In the genomic region with DNA sequence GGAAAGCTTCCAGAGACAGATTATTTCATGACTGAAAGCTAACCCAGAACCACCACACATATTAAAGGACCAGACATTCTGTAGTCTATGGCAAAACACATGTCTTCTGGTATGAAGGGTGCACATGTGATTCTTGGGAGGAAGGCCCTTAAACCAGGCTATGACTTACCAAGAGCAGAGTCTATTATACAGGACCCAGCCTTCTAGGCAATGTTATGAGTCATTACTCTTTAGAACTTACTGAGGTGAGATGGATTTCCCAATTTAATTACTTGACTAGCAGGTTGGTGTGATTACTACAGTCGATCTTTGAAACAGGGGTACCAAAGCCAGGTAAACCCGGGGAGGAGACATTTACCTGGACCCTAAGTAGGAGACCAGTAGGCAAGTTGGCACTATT, we compare ENCODE assay signal across 17 cellular contexts.
DNase-seq lines count a peak whose midpoint lies in the region; ATAC-seq and TF ChIP-seq lines count a peak whose summit lies in the region.
"Had no signal": no experiment of that assay in that cellular context is flagged by ENCODE, and none has a peak within 500 bp of the region (broad histone marks: within the 10 kb centered on the region; RNA-seq: fewer than 3 reads in every experiment).

No MANE protein-coding gene starts in this region.

- POLR2A ChIA-PET in SK-N-SH (lab: Yijun Ruan, JAX): no interaction called here
- POLR2A ChIA-PET in OCI-LY7 (lab: Charles Lee): no interaction called here

- intact Hi-C loops in OCI-LY7 (cut with micrococcal nuclease; ENCODE audit: unreplicated experiment): no loop called here

- DNase-seq in SK-N-SH (no peak), epithelial cell of esophagus (ENCODE audit: low read depth) (peak; percentile 69), iris pigment epithelial cell (ENCODE audit: low read depth) (peak; percentile 3), OCI-LY7 (ENCODE audit: low spot score) (no peak), activated gamma-delta T cell treated with Interleukin-2 at 50 U/mL for 16 hours (no peak)
- DNase-seq in NK-92 treated with Interleukin-12 subunit alpha and Interleukin-12 subunit beta, amount 100 ng/mL, for 24 hours (lab: John Stamatoyannopoulos, UW): no peak
- DNase-seq: AML-193; CD4-positive, alpha-beta T cell; DMS153; DMS79; GDM1; GOT3; H9 had no signal

- TF ChIP-seq CTCF in SK-N-SH (IDR thresholded peaks at IDR 0.05) (no peak), epithelial cell of esophagus (IDR thresholded peaks at IDR 0.05; ENCODE audit: insufficient read depth, low read depth, low read length, missing control alignments) (no peak), OCI-LY7 (conservative IDR thresholded peaks at IDR 0.05; ENCODE audit: low read length) (no peak)

- no peak overlapping the region for H3K4me2 ChIP-seq in SK-N-SH
- no peak overlapping the region for H3K4me2 ChIP-seq in OCI-LY7 (ENCODE audit: low read length)
- H3K4me2 ChIP-seq: A549 had no signal

- no peaks in the 10 kb centered on the region for H3K27me3 ChIP-seq in SK-N-SH (ENCODE audit: insufficient read depth)

- no peak for TF ChIP-seq RAD21 in SK-N-SH (IDR thresholded peaks at IDR 0.05; ENCODE audit: low read length)

- no peak for ATAC-seq in SK-N-SH treated with all-trans-retinoic acid at 6 μM for 48 hours
- ATAC-seq: A549 had no signal

- TF ChIP-seq EP300 in SK-N-SH (IDR thresholded peaks at IDR 0.05; ENCODE audit: borderline replicate concordance in 1 of 2, low read depth in 1 of 2, low read length in 1 of 2): no peak

- CTCF ChIA-PET in SK-N-SH (lab: Yijun Ruan, JAX) (interaction anchor here (1.2 kb wide), 1 partner anchor 40 kb away, joined by 3 read pairs; no protein-coding TSS in a partner anchor), OCI-LY7 (lab: Charles Lee; ENCODE audit: unreplicated experiment) (no interaction called here)

- H3K79me2 ChIP-seq in SK-N-SH (ENCODE audit: insufficient read depth): no peaks in the 10 kb centered on the region
- H3K79me2 ChIP-seq in OCI-LY7 (ENCODE audit: insufficient read depth, low read depth, low read length): no peaks in the 10 kb centered on the region

- H3K27ac ChIP-seq in SK-N-SH (ENCODE audit: low read depth in 2 of 2, low read length in 1 of 2): no peak overlapping the region
- no peak overlapping the region for H3K27ac ChIP-seq in OCI-LY7 (ENCODE audit: low read depth, low read length, poor library complexity, severe bottlenecking)
- H3K27ac ChIP-seq: 22Rv1, A549, C4-2B had no signal

- 68% methylated on average over 2 of the region's 2 CpGs for WGBS in SK-N-SH (ENCODE audit: low lambda C conversion rate)

- no TSS peak for BruUV-seq in OCI-LY7 (replicated peaks; lab: Mats Ljungman, UMichigan)

- no peak overlapping the region for H3K9ac ChIP-seq in SK-N-SH

- H3K4me1 ChIP-seq in SK-N-SH (ENCODE audit: control insufficient read depth in 1 of 2, insufficient read depth in 2 of 2, low read depth in 1 of 2, low read length in 1 of 2): no peaks in the 10 kb centered on the region; a peak in 1 of 4 replicates
- no peaks in the 10 kb centered on the region for H3K4me1 ChIP-seq in OCI-LY7 (ENCODE audit: insufficient read depth, low read length, poor library complexity, severe bottlenecking)
- H3K4me1 ChIP-seq: A549 had no signal

- no peaks in the 10 kb centered on the region for H3K9me2 ChIP-seq in SK-N-SH
- H3K9me2 ChIP-seq in OCI-LY7 (ENCODE audit: insufficient read depth, low read length): no peaks in the 10 kb centered on the region

- no peaks in the 10 kb centered on the region for H3K9me3 ChIP-seq in SK-N-SH
- H3K9me3 ChIP-seq in OCI-LY7 (ENCODE audit: low read length): no peaks in the 10 kb centered on the region

- no peaks in the 10 kb centered on the region for H3K36me3 ChIP-seq in SK-N-SH (replicated peaks in 1 of 2; ENCODE audit: control insufficient read depth in 1 of 2, insufficient read depth in 2 of 2, low read length in 1 of 2)
- no peaks in the 10 kb centered on the region for H3K36me3 ChIP-seq in OCI-LY7 (ENCODE audit: insufficient read depth, low read length)

- H2AFZ ChIP-seq in SK-N-SH (ENCODE audit: low read depth): no peak overlapping the region
- H2AFZ ChIP-seq in OCI-LY7 (ENCODE audit: low read length): no peak overlapping the region

- H4K20me1 ChIP-seq in SK-N-SH (ENCODE audit: insufficient read depth): no peaks in the 10 kb centered on the region
- no peaks in the 10 kb centered on the region for H4K20me1 ChIP-seq in OCI-LY7 (ENCODE audit: insufficient read depth, low read length)

- H3F3A ChIP-seq in SK-N-SH (replicated peaks; ENCODE audit: insufficient read depth): no peaks in the 10 kb centered on the region

- no peak overlapping the region for H3K4me3 ChIP-seq in SK-N-SH (ENCODE audit: low read depth in 2 of 2, low read length in 1 of 2)
- H3K4me3 ChIP-seq in epithelial cell of esophagus (ENCODE audit: low read length): no peak overlapping the region
- no peak overlapping the region for H3K4me3 ChIP-seq in OCI-LY7 (ENCODE audit: low read depth, low read length, poor library complexity, severe bottlenecking)
- H3K4me3 ChIP-seq: A549 had no signal

TF ChIP-seq in SK-N-SH, 30 proteins besides CTCF, POLR2A, EP300 and RAD21:
- 0 out of 2 replicates have a peak, but pooled peaks have one; percentile 19 for TF ChIP-seq MXI1 (IDR thresholded peaks at IDR 0.05; ENCODE audit: low read depth, low read length)
- TF ChIP-seq RCOR1 (IDR thresholded peaks at IDR 0.05; ENCODE audit: low read length): 0 out of 2 replicates have a peak, but pooled peaks have one; percentile 9
- no peak; the same call in 1 of the 2 replicates for TF ChIP-seq GATA2 (CRISPR knock-in tag; IDR thresholded peaks at IDR 0.05)

TF ChIP-seq in SK-N-SH treated with all-trans-retinoic acid at 6 μM for 48 hours, 23 proteins besides CTCF, POLR2A, EP300 and RAD21:
- TF ChIP-seq ZC3H10 (CRISPR knock-in tag; IDR thresholded peaks at IDR 0.05) (no peak), ARNTL (CRISPR knock-in tag; IDR thresholded peaks at IDR 0.05; ENCODE audit: borderline replicate concordance, low read depth) (no peak), ZFP3 (CRISPR knock-in tag; IDR thresholded peaks at IDR 0.05) (no peak), ZNF565 (CRISPR knock-in tag; conservative IDR thresholded peaks at IDR 0.05; ENCODE audit: low read depth) (no peak), OSR1 (CRISPR knock-in tag; IDR thresholded peaks at IDR 0.05) (no peak), ESRRG (CRISPR knock-in tag; IDR thresholded peaks at IDR 0.05) (no peak), CSDC2 (CRISPR knock-in tag; IDR thresholded peaks at IDR 0.05) (no peak), TCF4 (CRISPR knock-in tag; IDR thresholded peaks at IDR 0.05; ENCODE audit: borderline replicate concordance) (no peak)
- TF ChIP-seq, protein P1, sequence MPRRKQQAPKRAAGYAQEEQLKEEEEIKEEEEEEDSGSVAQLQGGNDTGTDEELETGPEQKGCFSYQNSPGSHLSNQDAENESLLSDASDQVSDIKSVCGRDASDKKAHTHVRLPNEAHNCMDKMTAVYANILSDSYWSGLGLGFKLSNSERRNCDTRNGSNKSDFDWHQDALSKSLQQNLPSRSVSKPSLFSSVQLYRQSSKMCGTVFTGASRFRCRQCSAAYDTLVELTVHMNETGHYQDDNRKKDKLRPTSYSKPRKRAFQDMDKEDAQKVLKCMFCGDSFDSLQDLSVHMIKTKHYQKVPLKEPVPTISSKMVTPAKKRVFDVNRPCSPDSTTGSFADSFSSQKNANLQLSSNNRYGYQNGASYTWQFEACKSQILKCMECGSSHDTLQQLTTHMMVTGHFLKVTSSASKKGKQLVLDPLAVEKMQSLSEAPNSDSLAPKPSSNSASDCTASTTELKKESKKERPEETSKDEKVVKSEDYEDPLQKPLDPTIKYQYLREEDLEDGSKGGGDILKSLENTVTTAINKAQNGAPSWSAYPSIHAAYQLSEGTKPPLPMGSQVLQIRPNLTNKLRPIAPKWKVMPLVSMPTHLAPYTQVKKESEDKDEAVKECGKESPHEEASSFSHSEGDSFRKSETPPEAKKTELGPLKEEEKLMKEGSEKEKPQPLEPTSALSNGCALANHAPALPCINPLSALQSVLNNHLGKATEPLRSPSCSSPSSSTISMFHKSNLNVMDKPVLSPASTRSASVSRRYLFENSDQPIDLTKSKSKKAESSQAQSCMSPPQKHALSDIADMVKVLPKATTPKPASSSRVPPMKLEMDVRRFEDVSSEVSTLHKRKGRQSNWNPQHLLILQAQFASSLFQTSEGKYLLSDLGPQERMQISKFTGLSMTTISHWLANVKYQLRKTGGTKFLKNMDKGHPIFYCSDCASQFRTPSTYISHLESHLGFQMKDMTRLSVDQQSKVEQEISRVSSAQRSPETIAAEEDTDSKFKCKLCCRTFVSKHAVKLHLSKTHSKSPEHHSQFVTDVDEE (CRISPR knock-in tag; IDR thresholded peaks at IDR 0.05): no peak
- TF ChIP-seq, protein P2, sequence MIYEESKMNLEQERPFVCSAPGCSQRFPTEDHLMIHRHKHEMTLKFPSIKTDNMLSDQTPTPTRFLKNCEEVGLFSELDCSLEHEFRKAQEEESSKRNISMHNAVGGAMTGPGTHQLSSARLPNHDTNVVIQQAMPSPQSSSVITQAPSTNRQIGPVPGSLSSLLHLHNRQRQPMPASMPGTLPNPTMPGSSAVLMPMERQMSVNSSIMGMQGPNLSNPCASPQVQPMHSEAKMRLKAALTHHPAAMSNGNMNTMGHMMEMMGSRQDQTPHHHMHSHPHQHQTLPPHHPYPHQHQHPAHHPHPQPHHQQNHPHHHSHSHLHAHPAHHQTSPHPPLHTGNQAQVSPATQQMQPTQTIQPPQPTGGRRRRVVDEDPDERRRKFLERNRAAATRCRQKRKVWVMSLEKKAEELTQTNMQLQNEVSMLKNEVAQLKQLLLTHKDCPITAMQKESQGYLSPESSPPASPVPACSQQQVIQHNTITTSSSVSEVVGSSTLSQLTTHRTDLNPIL (CRISPR knock-in tag; IDR thresholded peaks at IDR 0.05; ENCODE audit: low read depth): no peak
- TF ChIP-seq, protein P3, sequence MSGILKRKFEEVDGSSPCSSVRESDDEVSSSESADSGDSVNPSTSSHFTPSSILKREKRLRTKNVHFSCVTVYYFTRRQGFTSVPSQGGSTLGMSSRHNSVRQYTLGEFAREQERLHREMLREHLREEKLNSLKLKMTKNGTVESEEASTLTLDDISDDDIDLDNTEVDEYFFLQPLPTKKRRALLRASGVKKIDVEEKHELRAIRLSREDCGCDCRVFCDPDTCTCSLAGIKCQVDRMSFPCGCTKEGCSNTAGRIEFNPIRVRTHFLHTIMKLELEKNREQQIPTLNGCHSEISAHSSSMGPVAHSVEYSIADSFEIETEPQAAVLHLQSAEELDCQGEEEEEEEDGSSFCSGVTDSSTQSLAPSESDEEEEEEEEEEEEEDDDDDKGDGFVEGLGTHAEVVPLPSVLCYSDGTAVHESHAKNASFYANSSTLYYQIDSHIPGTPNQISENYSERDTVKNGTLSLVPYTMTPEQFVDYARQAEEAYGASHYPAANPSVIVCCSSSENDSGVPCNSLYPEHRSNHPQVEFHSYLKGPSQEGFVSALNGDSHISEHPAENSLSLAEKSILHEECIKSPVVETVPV (CRISPR knock-in tag; IDR thresholded peaks at IDR 0.05): no peak

Comparison
In these comparisons a context has a peak if more than half of its experiments do, and no peak if none do; other contexts are left out.
1. DNase-seq: peak in epithelial cell of esophagus (single experiment) and iris pigment epithelial cell (single experiment); none in SK-N-SH (single experiment), OCI-LY7 (single experiment), NK-92 treated with Interleukin-12 subunit alpha and Interleukin-12 subunit beta, amount 100 ng/mL, for 24 hours (single experiment) and activated gamma-delta T cell treated with Interleukin-2 at 50 U/mL for 16 hours (single experiment).